Comparison of ENCODE assay signal across 8 cellular contexts in the genomic region with DNA sequence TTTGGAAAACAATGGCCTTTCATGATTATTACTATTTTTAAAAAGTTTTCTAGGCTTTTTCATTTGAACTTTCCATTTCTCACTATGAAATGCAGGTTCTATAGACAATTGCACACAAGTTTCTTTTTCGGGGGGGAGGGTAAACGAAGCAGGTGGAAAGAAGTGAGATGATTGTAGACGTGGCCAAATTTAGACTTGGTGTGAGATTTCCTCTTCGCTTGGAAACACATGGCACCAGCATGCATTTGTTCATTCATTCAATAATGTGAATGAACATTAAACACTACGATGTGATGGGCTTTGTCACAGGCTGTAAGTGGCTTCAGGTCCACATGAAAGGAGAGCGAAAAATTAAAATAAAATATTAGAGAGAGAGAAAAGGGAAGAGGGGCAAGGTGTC. TPM values are rescaled to one million over a fixed set of nuclear protein-coding genes. Genes with fewer than 3 reads are reported as not detected.
DNase-seq lines count a peak whose midpoint lies in the region; ATAC-seq lines count a peak whose summit lies in the region.

No MANE protein-coding gene starts in this region.

- no peaks in the 10 kb centered on the region for H3K27me3 ChIP-seq in BLaER1
- H3K27me3 ChIP-seq in HUES48 (ENCODE audit: control insufficient read depth, insufficient read depth, low read length): no peaks in the 10 kb centered on the region
- no peaks in the 10 kb centered on the region for H3K27me3 ChIP-seq in rectal smooth muscle tissue (ENCODE audit: control insufficient read depth, insufficient read depth, low read length)

- no peaks in the 10 kb centered on the region for H3K9me3 ChIP-seq in BLaER1
- no peaks in the 10 kb centered on the region for H3K9me3 ChIP-seq in HUES48 (ENCODE audit: control insufficient read depth, insufficient read depth, low read length)

- H3K4me3 ChIP-seq in BLaER1 (peak overlapping the region; percentile 69; the same call in 1 of the 2 replicates), HUES48 (ENCODE audit: low read depth, low read length) (peak overlapping the region; percentile 70), rectal smooth muscle tissue (ENCODE audit: low read length) (no peak overlapping the region)

- peak overlapping the region; percentile 77 to 82 for H3K4me3 Mint-ChIP-seq in effector memory CD8-positive, alpha-beta T cell

- H3K27me3 Mint-ChIP-seq in effector memory CD8-positive, alpha-beta T cell: no peaks in the 10 kb centered on the region

- H3K27ac Mint-ChIP-seq in effector memory CD8-positive, alpha-beta T cell: peak overlapping the region; percentile 97

- no peaks in the 10 kb centered on the region for H3K36me3 ChIP-seq in BLaER1
- H3K36me3 ChIP-seq in HUES48 (ENCODE audit: control insufficient read depth, insufficient read depth, low read length): no peaks in the 10 kb centered on the region
- H3K36me3 ChIP-seq in rectal smooth muscle tissue (ENCODE audit: control insufficient read depth, insufficient read depth, low read length): no peaks in the 10 kb centered on the region

- H3K4me1 Mint-ChIP-seq in effector memory CD8-positive, alpha-beta T cell (ENCODE audit: low read depth in 2 of 2): peaks cover 15 to 28% of the 10 kb centered on the region in 2 donors

- DNase-seq in effector memory CD8-positive, alpha-beta T cell: no peak
- DNase-seq in HT-29 (ENCODE audit: low spot score): no peak
- DNase-seq in DMS153 (lab: John Stamatoyannopoulos, UW): no peak
- no peak for DNase-seq in MV-4-11 (lab: John Stamatoyannopoulos, UW)

- peak; percentile 26 for ATAC-seq in GM19438 (IDR thresholded peaks at IDR 0.05; ENCODE audit: low read depth, unreplicated experiment)
- no peak for ATAC-seq in effector memory CD8-positive, alpha-beta T cell (replicated peaks)

- H4K20me1 ChIP-seq in BLaER1: no peaks in the 10 kb centered on the region

- no peaks in the 10 kb centered on the region for H3K9me3 Mint-ChIP-seq in effector memory CD8-positive, alpha-beta T cell

- H3K9ac ChIP-seq in BLaER1 (peak overlapping the region; percentile 89), HUES48 (ENCODE audit: low read depth, low read length) (peak overlapping the region; percentile 91), rectal smooth muscle tissue (ENCODE audit: low read length) (no peak overlapping the region)

- H3K4me2 ChIP-seq in BLaER1: peak overlapping the region; percentile 89

- H3K36me3 Mint-ChIP-seq in effector memory CD8-positive, alpha-beta T cell (ENCODE audit: insufficient read depth): peaks cover 3% of the 10 kb centered on the region

- H3K27ac ChIP-seq in BLaER1 (peak overlapping the region; percentile 94), HUES48 (ENCODE audit: low read depth, low read length) (peak overlapping the region; percentile 97), rectal smooth muscle tissue (ENCODE audit: low read depth, low read length) (peak overlapping the region; percentile 85)

- peaks cover 52% of the 10 kb centered on the region for H3K4me1 ChIP-seq in BLaER1
- peaks cover 27% of the 10 kb centered on the region for H3K4me1 ChIP-seq in HUES48 (ENCODE audit: control insufficient read depth, insufficient read depth, low read length)
- peaks cover 6% of the 10 kb centered on the region for H3K4me1 ChIP-seq in rectal smooth muscle tissue (ENCODE audit: control insufficient read depth, insufficient read depth, low read length)

RNA-seq across cellular contexts. Expression of gene GAP43, which starts 35.9 kb away (rescaled TPM):
- total RNA-seq in HT-29 (2014; rRNA removed; shearing (Covaris generic)): not detected in 2 replicates
